ENCODE assay signal across 20 cellular contexts in the genomic region with DNA sequence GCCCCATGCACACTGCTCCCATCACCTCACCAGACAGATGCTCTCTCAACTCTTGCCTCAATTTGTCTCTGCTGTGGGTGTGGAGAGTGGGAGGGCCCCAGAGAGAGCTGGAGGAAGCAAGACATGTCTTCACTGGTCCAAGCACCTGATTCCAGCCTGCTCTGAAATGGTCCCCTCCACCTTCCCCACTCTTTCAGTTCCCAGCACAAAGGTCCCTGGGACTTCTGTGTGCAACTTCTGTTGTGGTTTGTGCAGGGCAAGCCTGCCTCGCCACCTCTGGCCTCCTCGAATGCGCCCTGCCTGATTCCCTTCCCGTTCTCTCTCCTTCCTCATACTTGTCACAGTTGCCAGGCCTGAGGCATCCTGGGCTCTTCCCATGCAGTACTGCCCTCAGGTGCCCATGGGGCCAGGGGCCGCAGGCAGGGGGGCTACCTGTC.
DNase-seq lines count a peak whose midpoint lies in the region; ATAC-seq and TF ChIP-seq lines count a peak whose summit lies in the region.
"Had no signal": no experiment of that assay in that cellular context is flagged by ENCODE, and none has a peak within 500 bp of the region (broad histone marks: within the 10 kb centered on the region; RNA-seq: fewer than 3 reads in every experiment).

No MANE protein-coding gene starts in this region.

- peak overlapping the region; percentile 35 for H3K27ac Mint-ChIP-seq in central memory CD8-positive, alpha-beta T cell (ENCODE audit: low read depth)
- H3K27ac Mint-ChIP-seq in nephron, result peak overlapping the region; percentile 6 to 95 (median 78)
- H3K27ac Mint-ChIP-seq: activated T-cell treated with anti-CD3 and anti-CD28 coated beads, Interleukin-2, amount 50 U/mL, for 72 hours; WTC11 had no signal

- H3K4me3 ChIP-seq in right atrium auricular region (no peak overlapping the region), BE2C (ENCODE audit: low read depth, low read length) (no peak overlapping the region)
- H3K4me3 ChIP-seq: ovary, testis had no signal

- H3K4me1 ChIP-seq in right atrium auricular region (peaks cover 0 to 63% of the 10 kb centered on the region in 2 donors), BE2C (peaks cover 47% of the 10 kb centered on the region)

- H3K27me3 ChIP-seq in right atrium auricular region (no peaks in the 10 kb centered on the region), BE2C (no peaks in the 10 kb centered on the region)
- H3K27me3 ChIP-seq: ovary, testis had no signal

- H3K4me3 Mint-ChIP-seq in central memory CD8-positive, alpha-beta T cell, result no peak overlapping the region
- no peak overlapping the region for H3K4me3 Mint-ChIP-seq in nephron
- H3K4me3 Mint-ChIP-seq: activated T-cell treated with anti-CD3 and anti-CD28 coated beads, Interleukin-2, amount 50 U/mL, for 72 hours; CD4-positive, alpha-beta memory T cell; WTC11 had no signal

- peak overlapping the region; percentile 82 to 97 for H3K27ac ChIP-seq in right atrium auricular region
- H3K27ac ChIP-seq: ovary, testis had no signal

- H3K36me3 ChIP-seq in right atrium auricular region (no peaks in the 10 kb centered on the region), BE2C (no peaks in the 10 kb centered on the region)
- H3K36me3 ChIP-seq: ovary had no signal

- no peaks in the 10 kb centered on the region for H3K27me3 Mint-ChIP-seq in central memory CD8-positive, alpha-beta T cell
- H3K27me3 Mint-ChIP-seq in nephron (ENCODE audit: low read depth), result no peaks in the 10 kb centered on the region
- H3K27me3 Mint-ChIP-seq: CD4-positive, alpha-beta memory T cell had no signal

- DNase-seq in right atrium auricular region (ENCODE audit: low spot score) (no peak), Right ventricle myocardium superior (no peak), SW480 (ENCODE audit: low spot score) (no peak), amniotic stem cell (lab: John Stamatoyannopoulos, UW) (no peak), BE2C (no peak)
- DNase-seq in central memory CD8-positive, alpha-beta T cell (ENCODE audit: low spot score in 2 of 2), result no peak
- DNase-seq: ACHN; activated T-cell treated with anti-CD3 and anti-CD28 coated beads, Interleukin-2, amount 50 U/mL, for 72 hours; CD4-positive, alpha-beta memory T cell; effector CD4-positive, alpha-beta T cell; NCI-H1694 treated with DMSO at 0.1 percent for 48 hours; NCI-H2227 treated with DMSO at 0.1 percent for 48 hours; ovary; stimulated activated CD4-positive, alpha-beta T cell treated with anti-CD3 and anti-CD28 coated beads, Interleukin-4, amount 100 ng/mL, for 1 hour; T-helper 1 cell; testis had no signal

- intact Hi-C loops in Right ventricle myocardium superior (cut with DNase I), result no loop called here

- H3K36me3 Mint-ChIP-seq in central memory CD8-positive, alpha-beta T cell (ENCODE audit: insufficient read depth), result peaks cover 5% of the 10 kb centered on the region
- H3K36me3 Mint-ChIP-seq in nephron (ENCODE audit: low read depth), result peaks cover 19% of the 10 kb centered on the region
- H3K36me3 Mint-ChIP-seq: WTC11 had no signal

- no peaks in the 10 kb centered on the region for H3K4me1 Mint-ChIP-seq in central memory CD8-positive, alpha-beta T cell
- peaks cover 53% of the 10 kb centered on the region for H3K4me1 Mint-ChIP-seq in nephron
- H3K4me1 Mint-ChIP-seq: WTC11 had no signal

- H3K9me3 ChIP-seq in right atrium auricular region (no peaks in the 10 kb centered on the region), BE2C (no peaks in the 10 kb centered on the region)
- H3K9me3 ChIP-seq: ovary, testis had no signal

- H3K9me3 Mint-ChIP-seq in central memory CD8-positive, alpha-beta T cell, result no peaks in the 10 kb centered on the region
- H3K9me3 Mint-ChIP-seq in nephron, result no peaks in the 10 kb centered on the region
- H3K9me3 Mint-ChIP-seq: activated T-cell treated with anti-CD3 and anti-CD28 coated beads, Interleukin-2, amount 50 U/mL, for 72 hours; CD4-positive, alpha-beta memory T cell; WTC11 had no signal

- ATAC-seq in Right ventricle myocardium superior (ENCODE audit: poor library complexity) (no peak), HG03521 (IDR thresholded peaks at IDR 0.05; ENCODE audit: unreplicated experiment) (no peak)
- no peak for ATAC-seq in central memory CD8-positive, alpha-beta T cell (replicated peaks; ENCODE audit: extremely low read depth, poor library complexity, severe bottlenecking)
- ATAC-seq: activated T-cell treated with anti-CD3 and anti-CD28 coated beads, Interleukin-2, amount 50 U/mL, for 72 hours; HCT116; WTC11 had no signal

- TF ChIP-seq CTCF in right atrium auricular region (IDR thresholded peaks at IDR 0.05) (no peak), nephron (IDR thresholded peaks at IDR 0.05; ENCODE audit: unreplicated experiment in 3 of 3) (no peak), BE2C (IDR thresholded peaks at IDR 0.05; ENCODE audit: low read depth, low read length) (no peak)
